1 cellular context compared by ENCODE assay signal in the genomic region with DNA sequence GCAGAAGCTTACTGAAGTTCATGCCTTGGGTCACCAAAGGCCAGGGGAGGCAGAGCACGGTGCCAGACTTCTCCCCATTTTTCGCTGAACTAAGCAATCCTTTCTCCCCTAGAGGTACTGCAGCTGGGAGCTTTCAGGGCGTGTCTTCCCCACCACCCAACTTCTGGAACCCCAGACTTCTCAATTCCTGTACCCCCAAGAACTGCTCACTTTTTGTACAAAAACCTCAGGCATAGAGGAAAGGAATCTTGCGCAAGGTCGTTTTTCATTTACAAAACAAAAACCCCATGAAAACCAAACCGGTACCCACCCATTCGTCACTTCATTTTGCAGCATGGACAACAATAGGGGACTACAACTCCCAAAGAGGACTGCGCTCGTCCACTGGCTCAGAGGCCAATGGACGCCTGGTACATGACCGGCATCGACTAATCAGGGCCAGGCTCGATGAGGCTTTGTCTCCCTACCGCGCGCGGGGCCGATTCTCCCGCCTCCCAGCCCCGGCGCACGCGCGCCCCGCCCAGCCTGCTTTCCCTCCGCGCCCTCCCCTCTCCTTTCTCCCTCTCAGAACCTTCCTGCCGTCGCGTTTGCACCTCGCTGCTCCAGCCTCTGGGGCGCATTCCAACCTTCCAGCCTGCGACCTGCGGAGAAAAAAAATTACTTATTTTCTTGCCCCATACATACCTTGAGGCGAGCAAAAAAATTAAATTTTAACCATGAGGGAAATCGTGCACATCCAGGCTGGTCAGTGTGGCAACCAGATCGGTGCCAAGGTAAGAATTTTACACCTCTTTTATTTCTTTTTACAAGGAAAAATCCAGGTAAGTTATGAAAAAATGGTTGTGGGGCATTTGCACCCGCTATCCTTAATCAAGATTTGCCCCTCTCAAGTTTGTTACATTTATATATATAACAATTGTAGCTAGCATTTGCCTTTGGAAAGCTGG.
TF ChIP-seq lines count a peak whose summit lies in the region.

A gene (plus strand): TSS at position 562 of the 947 bp plus-strand sequence. CDS start 155 bp downstream, at position 717.

TF ChIP-seq in HepG2, 621 proteins besides CTCF, POLR2A, EP300 and RAD21 (continued from another document and continues in another):
- TF ChIP-seq, protein P1, sequence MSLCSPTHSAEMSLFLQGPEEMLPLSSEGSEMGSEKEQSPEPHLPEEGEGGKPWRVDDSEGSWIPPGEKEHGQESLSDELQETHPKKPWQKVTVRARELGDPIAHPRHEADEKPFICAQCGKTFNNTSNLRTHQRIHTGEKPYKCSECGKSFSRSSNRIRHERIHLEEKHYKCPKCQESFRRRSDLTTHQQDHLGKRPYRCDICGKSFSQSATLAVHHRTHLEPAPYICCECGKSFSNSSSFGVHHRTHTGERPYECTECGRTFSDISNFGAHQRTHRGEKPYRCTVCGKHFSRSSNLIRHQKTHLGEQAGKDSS (CRISPR knock-in tag; IDR thresholded peaks at IDR 0.05; ENCODE audit: borderline replicate concordance, low read depth): no peak
- TF ChIP-seq ZNF75D (CRISPR knock-in tag; IDR thresholded peaks at IDR 0.05; ENCODE audit: borderline replicate concordance) (0 out of 2 replicates have a peak, but pooled peaks have one; percentile 15), ARID2 (CRISPR knock-in tag; IDR thresholded peaks at IDR 0.05; ENCODE audit: borderline replicate concordance) (peak; percentile 37; the same call in 1 of the 2 replicates), THAP11 (CRISPR knock-in tag; IDR thresholded peaks at IDR 0.05) (peak; percentile 99), NFE2L1 (CRISPR knock-in tag; IDR thresholded peaks at IDR 0.05; ENCODE audit: borderline replicate concordance) (no peak), PLRG1 (conservative IDR thresholded peaks at IDR 0.05) (no peak), ZNF30 (CRISPR knock-in tag; IDR thresholded peaks at IDR 0.05) (no peak), KLF16 (CRISPR knock-in tag; IDR thresholded peaks at IDR 0.05) (peak in 1 of 2 experiments; percentile 53; a peak in 2 of 4 replicates), KDM3A (CRISPR knock-in tag; IDR thresholded peaks at IDR 0.05; ENCODE audit: low read depth) (no peak), ZNF510 (CRISPR knock-in tag; IDR thresholded peaks at IDR 0.05; ENCODE audit: low read depth) (no peak; the same call in 1 of the 2 replicates), ZNF253 (CRISPR knock-in tag; IDR thresholded peaks at IDR 0.05; ENCODE audit: borderline replicate concordance) (no peak), PCBP1 (IDR thresholded peaks at IDR 0.05; ENCODE audit: borderline replicate concordance, low read depth, low read length) (no peak), ZBTB7B (CRISPR knock-in tag; IDR thresholded peaks at IDR 0.05) (0 out of 2 replicates have a peak, but pooled peaks have one; percentile 11), ASH2L (IDR thresholded peaks at IDR 0.05; ENCODE audit: insufficient read length, low read depth, low read length) (peak; percentile 75), XBP1 (CRISPR knock-in tag; IDR thresholded peaks at IDR 0.05) (0 out of 2 replicates have a peak, but pooled peaks have one; percentile 31), ZNF17 (CRISPR knock-in tag; IDR thresholded peaks at IDR 0.05) (no peak), ZKSCAN5 (CRISPR knock-in tag; IDR thresholded peaks at IDR 0.05) (0 out of 2 replicates have a peak, but pooled peaks have one; percentile 39), JUN (CRISPR knock-in tag; IDR thresholded peaks at IDR 0.05) (no peak), SETDB1 (CRISPR knock-in tag; IDR thresholded peaks at IDR 0.05; ENCODE audit: borderline replicate concordance) (no peak), POLR2G (IDR thresholded peaks at IDR 0.05; ENCODE audit: low read depth, low read length) (peak; percentile 93), SALL2 (CRISPR knock-in tag; IDR thresholded peaks at IDR 0.05) (peak; percentile 60; the same call in 1 of the 2 replicates), RARA (CRISPR knock-in tag; IDR thresholded peaks at IDR 0.05) (peak; percentile 48), ZNF749 (CRISPR knock-in tag; IDR thresholded peaks at IDR 0.05; ENCODE audit: borderline replicate concordance) (peak; percentile 86; the same call in 1 of the 2 replicates), TRIM24 (CRISPR knock-in tag; IDR thresholded peaks at IDR 0.05) (no peak), SRSF9 (IDR thresholded peaks at IDR 0.05; ENCODE audit: borderline replicate concordance, insufficient read depth, low read depth, low read length, poor library complexity, severe bottlenecking) (no peak), RELA (CRISPR knock-in tag; IDR thresholded peaks at IDR 0.05) (no peak), ZNF430 (CRISPR knock-in tag; IDR thresholded peaks at IDR 0.05) (0 out of 2 replicates have a peak, but pooled peaks have one; percentile 45), ZNF547 (CRISPR knock-in tag; IDR thresholded peaks at IDR 0.05) (no peak), HOXA7 (CRISPR knock-in tag; IDR thresholded peaks at IDR 0.05) (no peak), ZSCAN20 (CRISPR knock-in tag; IDR thresholded peaks at IDR 0.05; ENCODE audit: borderline replicate concordance) (no peak), EEA1 (CRISPR knock-in tag; IDR thresholded peaks at IDR 0.05; ENCODE audit: borderline replicate concordance) (no peak), FOXO1 (CRISPR knock-in tag; IDR thresholded peaks at IDR 0.05) (0 out of 2 replicates have a peak, but pooled peaks have one; percentile 20), FOSL2 (CRISPR knock-in tag; IDR thresholded peaks at IDR 0.05) (peak; percentile 54), RAD51 (IDR thresholded peaks at IDR 0.05; ENCODE audit: borderline replicate concordance) (no peak), RXRA (CRISPR knock-in tag; IDR thresholded peaks at IDR 0.05) (peak; percentile 37; the same call in 1 of the 2 replicates)
- TF ChIP-seq, protein P2, sequence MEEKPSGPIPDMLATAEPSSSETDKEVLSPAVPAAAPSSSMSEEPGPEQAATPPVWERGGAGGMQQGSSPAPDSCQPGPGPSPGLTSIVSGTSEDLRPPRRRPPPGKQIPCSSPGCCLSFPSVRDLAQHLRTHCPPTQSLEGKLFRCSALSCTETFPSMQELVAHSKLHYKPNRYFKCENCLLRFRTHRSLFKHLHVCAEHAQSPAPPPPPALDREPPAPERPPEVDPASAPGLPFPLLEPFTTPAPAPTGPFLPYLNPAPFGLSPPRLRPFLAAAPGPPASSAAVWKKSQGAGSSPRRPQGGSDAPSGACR (CRISPR knock-in tag; IDR thresholded peaks at IDR 0.05): no peak
- TF ChIP-seq, protein P3, sequence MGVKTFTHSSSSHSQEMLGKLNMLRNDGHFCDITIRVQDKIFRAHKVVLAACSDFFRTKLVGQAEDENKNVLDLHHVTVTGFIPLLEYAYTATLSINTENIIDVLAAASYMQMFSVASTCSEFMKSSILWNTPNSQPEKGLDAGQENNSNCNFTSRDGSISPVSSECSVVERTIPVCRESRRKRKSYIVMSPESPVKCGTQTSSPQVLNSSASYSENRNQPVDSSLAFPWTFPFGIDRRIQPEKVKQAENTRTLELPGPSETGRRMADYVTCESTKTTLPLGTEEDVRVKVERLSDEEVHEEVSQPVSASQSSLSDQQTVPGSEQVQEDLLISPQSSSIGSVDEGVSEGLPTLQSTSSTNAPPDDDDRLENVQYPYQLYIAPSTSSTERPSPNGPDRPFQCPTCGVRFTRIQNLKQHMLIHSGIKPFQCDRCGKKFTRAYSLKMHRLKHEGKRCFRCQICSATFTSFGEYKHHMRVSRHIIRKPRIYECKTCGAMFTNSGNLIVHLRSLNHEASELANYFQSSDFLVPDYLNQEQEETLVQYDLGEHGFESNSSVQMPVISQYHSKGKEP (CRISPR knock-in tag; IDR thresholded peaks at IDR 0.05): no peak
- TF ChIP-seq, protein P4, sequence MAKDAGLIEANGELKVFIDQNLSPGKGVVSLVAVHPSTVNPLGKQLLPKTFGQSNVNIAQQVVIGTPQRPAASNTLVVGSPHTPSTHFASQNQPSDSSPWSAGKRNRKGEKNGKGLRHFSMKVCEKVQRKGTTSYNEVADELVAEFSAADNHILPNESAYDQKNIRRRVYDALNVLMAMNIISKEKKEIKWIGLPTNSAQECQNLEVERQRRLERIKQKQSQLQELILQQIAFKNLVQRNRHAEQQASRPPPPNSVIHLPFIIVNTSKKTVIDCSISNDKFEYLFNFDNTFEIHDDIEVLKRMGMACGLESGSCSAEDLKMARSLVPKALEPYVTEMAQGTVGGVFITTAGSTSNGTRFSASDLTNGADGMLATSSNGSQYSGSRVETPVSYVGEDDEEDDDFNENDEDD (CRISPR knock-in tag; IDR thresholded peaks at IDR 0.05; ENCODE audit: borderline replicate concordance): peak; percentile 92
- TF ChIP-seq, protein P5, sequence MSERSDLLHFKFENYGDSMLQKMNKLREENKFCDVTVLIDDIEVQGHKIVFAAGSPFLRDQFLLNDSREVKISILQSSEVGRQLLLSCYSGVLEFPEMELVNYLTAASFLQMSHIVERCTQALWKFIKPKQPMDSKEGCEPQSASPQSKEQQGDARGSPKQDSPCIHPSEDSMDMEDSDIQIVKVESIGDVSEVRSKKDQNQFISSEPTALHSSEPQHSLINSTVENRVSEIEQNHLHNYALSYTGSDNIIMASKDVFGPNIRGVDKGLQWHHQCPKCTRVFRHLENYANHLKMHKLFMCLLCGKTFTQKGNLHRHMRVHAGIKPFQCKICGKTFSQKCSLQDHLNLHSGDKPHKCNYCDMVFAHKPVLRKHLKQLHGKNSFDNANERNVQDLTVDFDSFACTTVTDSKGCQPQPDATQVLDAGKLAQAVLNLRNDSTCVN (CRISPR knock-in tag; IDR thresholded peaks at IDR 0.05; ENCODE audit: borderline replicate concordance): peak; percentile 25; the same call in 1 of the 2 replicates
- TF ChIP-seq, protein P6, sequence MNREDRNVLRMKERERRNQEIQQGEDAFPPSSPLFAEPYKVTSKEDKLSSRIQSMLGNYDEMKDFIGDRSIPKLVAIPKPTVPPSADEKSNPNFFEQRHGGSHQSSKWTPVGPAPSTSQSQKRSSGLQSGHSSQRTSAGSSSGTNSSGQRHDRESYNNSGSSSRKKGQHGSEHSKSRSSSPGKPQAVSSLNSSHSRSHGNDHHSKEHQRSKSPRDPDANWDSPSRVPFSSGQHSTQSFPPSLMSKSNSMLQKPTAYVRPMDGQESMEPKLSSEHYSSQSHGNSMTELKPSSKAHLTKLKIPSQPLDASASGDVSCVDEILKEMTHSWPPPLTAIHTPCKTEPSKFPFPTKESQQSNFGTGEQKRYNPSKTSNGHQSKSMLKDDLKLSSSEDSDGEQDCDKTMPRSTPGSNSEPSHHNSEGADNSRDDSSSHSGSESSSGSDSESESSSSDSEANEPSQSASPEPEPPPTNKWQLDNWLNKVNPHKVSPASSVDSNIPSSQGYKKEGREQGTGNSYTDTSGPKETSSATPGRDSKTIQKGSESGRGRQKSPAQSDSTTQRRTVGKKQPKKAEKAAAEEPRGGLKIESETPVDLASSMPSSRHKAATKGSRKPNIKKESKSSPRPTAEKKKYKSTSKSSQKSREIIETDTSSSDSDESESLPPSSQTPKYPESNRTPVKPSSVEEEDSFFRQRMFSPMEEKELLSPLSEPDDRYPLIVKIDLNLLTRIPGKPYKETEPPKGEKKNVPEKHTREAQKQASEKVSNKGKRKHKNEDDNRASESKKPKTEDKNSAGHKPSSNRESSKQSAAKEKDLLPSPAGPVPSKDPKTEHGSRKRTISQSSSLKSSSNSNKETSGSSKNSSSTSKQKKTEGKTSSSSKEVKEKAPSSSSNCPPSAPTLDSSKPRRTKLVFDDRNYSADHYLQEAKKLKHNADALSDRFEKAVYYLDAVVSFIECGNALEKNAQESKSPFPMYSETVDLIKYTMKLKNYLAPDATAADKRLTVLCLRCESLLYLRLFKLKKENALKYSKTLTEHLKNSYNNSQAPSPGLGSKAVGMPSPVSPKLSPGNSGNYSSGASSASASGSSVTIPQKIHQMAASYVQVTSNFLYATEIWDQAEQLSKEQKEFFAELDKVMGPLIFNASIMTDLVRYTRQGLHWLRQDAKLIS (CRISPR knock-in tag; IDR thresholded peaks at IDR 0.05): peak; percentile 74; the same call in 1 of the 2 replicates
- TF ChIP-seq, protein P7, sequence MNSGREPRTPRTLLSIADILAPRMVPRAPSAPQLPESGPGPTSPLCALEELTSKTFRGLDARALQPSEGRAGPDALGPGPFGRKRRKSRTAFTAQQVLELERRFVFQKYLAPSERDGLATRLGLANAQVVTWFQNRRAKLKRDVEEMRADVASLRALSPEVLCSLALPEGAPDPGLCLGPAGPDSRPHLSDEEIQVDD (CRISPR knock-in tag; IDR thresholded peaks at IDR 0.05; ENCODE audit: borderline replicate concordance): no peak
- TF ChIP-seq, protein P8, sequence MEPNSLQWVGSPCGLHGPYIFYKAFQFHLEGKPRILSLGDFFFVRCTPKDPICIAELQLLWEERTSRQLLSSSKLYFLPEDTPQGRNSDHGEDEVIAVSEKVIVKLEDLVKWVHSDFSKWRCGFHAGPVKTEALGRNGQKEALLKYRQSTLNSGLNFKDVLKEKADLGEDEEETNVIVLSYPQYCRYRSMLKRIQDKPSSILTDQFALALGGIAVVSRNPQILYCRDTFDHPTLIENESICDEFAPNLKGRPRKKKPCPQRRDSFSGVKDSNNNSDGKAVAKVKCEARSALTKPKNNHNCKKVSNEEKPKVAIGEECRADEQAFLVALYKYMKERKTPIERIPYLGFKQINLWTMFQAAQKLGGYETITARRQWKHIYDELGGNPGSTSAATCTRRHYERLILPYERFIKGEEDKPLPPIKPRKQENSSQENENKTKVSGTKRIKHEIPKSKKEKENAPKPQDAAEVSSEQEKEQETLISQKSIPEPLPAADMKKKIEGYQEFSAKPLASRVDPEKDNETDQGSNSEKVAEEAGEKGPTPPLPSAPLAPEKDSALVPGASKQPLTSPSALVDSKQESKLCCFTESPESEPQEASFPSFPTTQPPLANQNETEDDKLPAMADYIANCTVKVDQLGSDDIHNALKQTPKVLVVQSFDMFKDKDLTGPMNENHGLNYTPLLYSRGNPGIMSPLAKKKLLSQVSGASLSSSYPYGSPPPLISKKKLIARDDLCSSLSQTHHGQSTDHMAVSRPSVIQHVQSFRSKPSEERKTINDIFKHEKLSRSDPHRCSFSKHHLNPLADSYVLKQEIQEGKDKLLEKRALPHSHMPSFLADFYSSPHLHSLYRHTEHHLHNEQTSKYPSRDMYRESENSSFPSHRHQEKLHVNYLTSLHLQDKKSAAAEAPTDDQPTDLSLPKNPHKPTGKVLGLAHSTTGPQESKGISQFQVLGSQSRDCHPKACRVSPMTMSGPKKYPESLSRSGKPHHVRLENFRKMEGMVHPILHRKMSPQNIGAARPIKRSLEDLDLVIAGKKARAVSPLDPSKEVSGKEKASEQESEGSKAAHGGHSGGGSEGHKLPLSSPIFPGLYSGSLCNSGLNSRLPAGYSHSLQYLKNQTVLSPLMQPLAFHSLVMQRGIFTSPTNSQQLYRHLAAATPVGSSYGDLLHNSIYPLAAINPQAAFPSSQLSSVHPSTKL (CRISPR knock-in tag; IDR thresholded peaks at IDR 0.05): no peak; the same call in 1 of the 2 replicates
